In the genomic region with DNA sequence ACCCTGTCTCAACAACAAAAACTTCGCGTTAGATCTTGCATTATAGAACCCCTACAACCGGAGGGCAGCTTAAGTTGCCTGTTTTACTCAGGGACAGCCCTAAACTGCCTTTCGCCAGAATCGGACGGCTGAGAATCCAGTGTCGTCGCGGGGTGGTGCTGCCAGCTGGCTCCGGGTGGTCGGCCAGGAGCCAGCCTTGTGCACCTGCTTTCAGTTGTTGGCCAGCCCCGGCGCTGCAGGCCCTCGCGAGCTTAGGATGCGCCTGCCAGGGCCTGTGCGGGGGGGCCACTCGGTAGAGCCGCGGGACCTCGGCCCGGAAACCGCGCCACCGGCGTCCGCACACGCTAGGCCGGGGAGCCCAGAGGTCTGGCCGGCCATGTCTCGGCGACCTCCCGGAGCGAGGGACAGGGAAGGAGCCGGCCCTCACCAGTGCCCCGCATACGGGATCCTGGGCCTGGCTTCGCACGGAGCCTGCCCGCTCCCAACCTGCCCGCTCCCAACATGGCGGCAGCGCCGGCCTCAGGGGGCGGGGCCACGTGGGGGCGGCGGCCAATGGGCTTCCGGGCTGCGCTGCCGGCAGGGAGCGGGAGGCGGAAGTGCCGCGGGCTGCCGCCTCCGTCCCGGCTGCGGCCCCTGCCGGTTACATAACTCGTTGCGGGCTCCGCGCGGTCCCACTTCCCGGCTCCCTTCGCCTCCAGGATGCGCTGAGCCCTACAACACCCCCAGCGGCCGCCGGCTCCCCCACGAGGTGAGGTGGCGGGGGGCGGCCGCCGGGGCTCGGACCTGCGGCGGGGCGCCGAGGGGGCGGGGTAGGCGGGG, we compare ENCODE assay signal across 1 cellular context.
TF ChIP-seq lines count a peak whose summit lies in the region.

No MANE protein-coding gene starts in this region.

TF ChIP-seq in SK-N-SH, 30 proteins besides CTCF, POLR2A, EP300 and RAD21:
- no peak for TF ChIP-seq RXRA (IDR thresholded peaks at IDR 0.05; ENCODE audit: borderline replicate concordance, low read depth)
- no peak for TF ChIP-seq MEF2A (IDR thresholded peaks at IDR 0.05; ENCODE audit: borderline replicate concordance, low read depth)
- peak; percentile 87 for TF ChIP-seq ELF1 (IDR thresholded peaks at IDR 0.05)
- peak; percentile 62; the same call in 1 of the 2 replicates for TF ChIP-seq MXI1 (IDR thresholded peaks at IDR 0.05; ENCODE audit: low read depth, low read length)
- TF ChIP-seq, protein P1, sequence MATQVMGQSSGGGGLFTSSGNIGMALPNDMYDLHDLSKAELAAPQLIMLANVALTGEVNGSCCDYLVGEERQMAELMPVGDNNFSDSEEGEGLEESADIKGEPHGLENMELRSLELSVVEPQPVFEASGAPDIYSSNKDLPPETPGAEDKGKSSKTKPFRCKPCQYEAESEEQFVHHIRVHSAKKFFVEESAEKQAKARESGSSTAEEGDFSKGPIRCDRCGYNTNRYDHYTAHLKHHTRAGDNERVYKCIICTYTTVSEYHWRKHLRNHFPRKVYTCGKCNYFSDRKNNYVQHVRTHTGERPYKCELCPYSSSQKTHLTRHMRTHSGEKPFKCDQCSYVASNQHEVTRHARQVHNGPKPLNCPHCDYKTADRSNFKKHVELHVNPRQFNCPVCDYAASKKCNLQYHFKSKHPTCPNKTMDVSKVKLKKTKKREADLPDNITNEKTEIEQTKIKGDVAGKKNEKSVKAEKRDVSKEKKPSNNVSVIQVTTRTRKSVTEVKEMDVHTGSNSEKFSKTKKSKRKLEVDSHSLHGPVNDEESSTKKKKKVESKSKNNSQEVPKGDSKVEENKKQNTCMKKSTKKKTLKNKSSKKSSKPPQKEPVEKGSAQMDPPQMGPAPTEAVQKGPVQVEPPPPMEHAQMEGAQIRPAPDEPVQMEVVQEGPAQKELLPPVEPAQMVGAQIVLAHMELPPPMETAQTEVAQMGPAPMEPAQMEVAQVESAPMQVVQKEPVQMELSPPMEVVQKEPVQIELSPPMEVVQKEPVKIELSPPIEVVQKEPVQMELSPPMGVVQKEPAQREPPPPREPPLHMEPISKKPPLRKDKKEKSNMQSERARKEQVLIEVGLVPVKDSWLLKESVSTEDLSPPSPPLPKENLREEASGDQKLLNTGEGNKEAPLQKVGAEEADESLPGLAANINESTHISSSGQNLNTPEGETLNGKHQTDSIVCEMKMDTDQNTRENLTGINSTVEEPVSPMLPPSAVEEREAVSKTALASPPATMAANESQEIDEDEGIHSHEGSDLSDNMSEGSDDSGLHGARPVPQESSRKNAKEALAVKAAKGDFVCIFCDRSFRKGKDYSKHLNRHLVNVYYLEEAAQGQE (IDR thresholded peaks at IDR 0.05; ENCODE audit: low read depth, low read length) = no peak
- TF ChIP-seq JUND (IDR thresholded peaks at IDR 0.05) = no peak
- peak; percentile 97 for TF ChIP-seq YY1 (IDR thresholded peaks at IDR 0.05; ENCODE audit: low read depth)
- no peak for TF ChIP-seq FOXJ3 (CRISPR knock-in tag; IDR thresholded peaks at IDR 0.05)
- TF ChIP-seq, protein P2, sequence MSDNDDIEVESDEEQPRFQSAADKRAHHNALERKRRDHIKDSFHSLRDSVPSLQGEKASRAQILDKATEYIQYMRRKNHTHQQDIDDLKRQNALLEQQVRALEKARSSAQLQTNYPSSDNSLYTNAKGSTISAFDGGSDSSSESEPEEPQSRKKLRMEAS (IDR thresholded peaks at IDR 0.05; ENCODE audit: low read depth) = peak; percentile 78; the same call in 1 of the 2 replicates
- TF ChIP-seq TCF12 (IDR thresholded peaks at IDR 0.05) = peak; percentile 2; the same call in 1 of the 2 replicates
- TF ChIP-seq RFX5 (IDR thresholded peaks at IDR 0.05; ENCODE audit: low read length) = no peak
- peak; percentile 51; the same call in 1 of the 2 replicates for TF ChIP-seq RCOR1 (IDR thresholded peaks at IDR 0.05; ENCODE audit: low read length)
- TF ChIP-seq, protein P3, sequence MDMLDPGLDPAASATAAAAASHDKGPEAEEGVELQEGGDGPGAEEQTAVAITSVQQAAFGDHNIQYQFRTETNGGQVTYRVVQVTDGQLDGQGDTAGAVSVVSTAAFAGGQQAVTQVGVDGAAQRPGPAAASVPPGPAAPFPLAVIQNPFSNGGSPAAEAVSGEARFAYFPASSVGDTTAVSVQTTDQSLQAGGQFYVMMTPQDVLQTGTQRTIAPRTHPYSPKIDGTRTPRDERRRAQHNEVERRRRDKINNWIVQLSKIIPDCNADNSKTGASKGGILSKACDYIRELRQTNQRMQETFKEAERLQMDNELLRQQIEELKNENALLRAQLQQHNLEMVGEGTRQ (IDR thresholded peaks at IDR 0.05; ENCODE audit: borderline replicate concordance, low read depth, low read length) = peak; percentile 81
- no peak for TF ChIP-seq FOXM1 (IDR thresholded peaks at IDR 0.05; ENCODE audit: low read depth)
- TF ChIP-seq FOSL2 (IDR thresholded peaks at IDR 0.05; ENCODE audit: borderline replicate concordance, low read depth) = no peak
- no peak for TF ChIP-seq TEAD4 (IDR thresholded peaks at IDR 0.05; ENCODE audit: borderline replicate concordance, insufficient read depth)
- TF ChIP-seq TAF1 (IDR thresholded peaks at IDR 0.05; ENCODE audit: borderline replicate concordance, low read depth, low read length) = peak; percentile 80
- peak; percentile 98 for TF ChIP-seq CHD2 (IDR thresholded peaks at IDR 0.05; ENCODE audit: low read length, partially characterized antibody)
- TF ChIP-seq, protein P4, sequence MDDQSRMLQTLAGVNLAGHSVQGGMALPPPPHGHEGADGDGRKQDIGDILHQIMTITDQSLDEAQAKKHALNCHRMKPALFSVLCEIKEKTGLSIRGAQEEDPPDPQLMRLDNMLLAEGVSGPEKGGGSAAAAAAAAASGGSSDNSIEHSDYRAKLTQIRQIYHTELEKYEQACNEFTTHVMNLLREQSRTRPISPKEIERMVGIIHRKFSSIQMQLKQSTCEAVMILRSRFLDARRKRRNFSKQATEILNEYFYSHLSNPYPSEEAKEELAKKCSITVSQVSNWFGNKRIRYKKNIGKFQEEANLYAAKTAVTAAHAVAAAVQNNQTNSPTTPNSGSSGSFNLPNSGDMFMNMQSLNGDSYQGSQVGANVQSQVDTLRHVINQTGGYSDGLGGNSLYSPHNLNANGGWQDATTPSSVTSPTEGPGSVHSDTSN (IDR thresholded peaks at IDR 0.05) = peak; percentile 26; the same call in 1 of the 2 replicates
- TF ChIP-seq NFIC (IDR thresholded peaks at IDR 0.05; ENCODE audit: borderline replicate concordance) = no peak; the same call in 1 of the 2 replicates
- no peak for TF ChIP-seq EZH2phosphoT487 (IDR thresholded peaks at IDR 0.05; ENCODE audit: borderline replicate concordance, low read depth)
- TF ChIP-seq, protein P5, sequence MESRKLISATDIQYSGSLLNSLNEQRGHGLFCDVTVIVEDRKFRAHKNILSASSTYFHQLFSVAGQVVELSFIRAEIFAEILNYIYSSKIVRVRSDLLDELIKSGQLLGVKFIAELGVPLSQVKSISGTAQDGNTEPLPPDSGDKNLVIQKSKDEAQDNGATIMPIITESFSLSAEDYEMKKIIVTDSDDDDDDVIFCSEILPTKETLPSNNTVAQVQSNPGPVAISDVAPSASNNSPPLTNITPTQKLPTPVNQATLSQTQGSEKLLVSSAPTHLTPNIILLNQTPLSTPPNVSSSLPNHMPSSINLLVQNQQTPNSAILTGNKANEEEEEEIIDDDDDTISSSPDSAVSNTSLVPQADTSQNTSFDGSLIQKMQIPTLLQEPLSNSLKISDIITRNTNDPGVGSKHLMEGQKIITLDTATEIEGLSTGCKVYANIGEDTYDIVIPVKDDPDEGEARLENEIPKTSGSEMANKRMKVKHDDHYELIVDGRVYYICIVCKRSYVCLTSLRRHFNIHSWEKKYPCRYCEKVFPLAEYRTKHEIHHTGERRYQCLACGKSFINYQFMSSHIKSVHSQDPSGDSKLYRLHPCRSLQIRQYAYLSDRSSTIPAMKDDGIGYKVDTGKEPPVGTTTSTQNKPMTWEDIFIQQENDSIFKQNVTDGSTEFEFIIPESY (IDR thresholded peaks at IDR 0.05; ENCODE audit: borderline replicate concordance, low read depth) = peak; percentile 94
- TF ChIP-seq, protein P6, sequence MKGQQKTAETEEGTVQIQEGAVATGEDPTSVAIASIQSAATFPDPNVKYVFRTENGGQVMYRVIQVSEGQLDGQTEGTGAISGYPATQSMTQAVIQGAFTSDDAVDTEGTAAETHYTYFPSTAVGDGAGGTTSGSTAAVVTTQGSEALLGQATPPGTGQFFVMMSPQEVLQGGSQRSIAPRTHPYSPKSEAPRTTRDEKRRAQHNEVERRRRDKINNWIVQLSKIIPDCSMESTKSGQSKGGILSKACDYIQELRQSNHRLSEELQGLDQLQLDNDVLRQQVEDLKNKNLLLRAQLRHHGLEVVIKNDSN (IDR thresholded peaks at IDR 0.05; ENCODE audit: borderline replicate concordance, low read depth) = peak; percentile 86
- no peak; the same call in 1 of the 2 replicates for TF ChIP-seq SMC3 (IDR thresholded peaks at IDR 0.05; ENCODE audit: low read depth, low read length)
- TF ChIP-seq POLR2AphosphoS5 (IDR thresholded peaks at IDR 0.05; ENCODE audit: low read depth, low read length) = peak; percentile 85
- peak; percentile 79 for TF ChIP-seq GABPA (IDR thresholded peaks at IDR 0.05; ENCODE audit: low read depth)
- no peak for TF ChIP-seq IRF3 (IDR thresholded peaks at IDR 0.05; ENCODE audit: low read depth, low read length)
- TF ChIP-seq SIN3A (IDR thresholded peaks at IDR 0.05; ENCODE audit: borderline replicate concordance, low read depth, low read length) = peak; percentile 30; the same call in 1 of the 2 replicates
- no peak for TF ChIP-seq NRF1 (IDR thresholded peaks at IDR 0.05; ENCODE audit: low read depth, low read length)
- no peak for TF ChIP-seq GATA2 (CRISPR knock-in tag; IDR thresholded peaks at IDR 0.05)
